Comparison of ENCODE assay signal across 8 cellular contexts in genomic region chr13:110560606-110561334, GRCh38. TPM values are rescaled to one million over a fixed set of nuclear protein-coding genes. Genes with fewer than 3 reads are reported as not detected.
DNase-seq lines count a peak whose midpoint lies in the region; ATAC-seq and TF ChIP-seq lines count a peak whose summit lies in the region.

No MANE protein-coding gene starts in this region.

- CTCF ChIA-PET in mammary epithelial cell (lab: Charles Lee; ENCODE audit: low non-redundant PET): no interaction called here

- H3K4me1 ChIP-seq in mammary epithelial cell (ENCODE audit: insufficient read depth, low read length) (peaks cover 13% of the 10 kb centered on the region), stomach smooth muscle (ENCODE audit: control insufficient read depth, insufficient read depth, low read length) (peaks cover 30% of the 10 kb centered on the region)

- 3% methylated on average over 24 of the region's 27 CpGs for WGBS in mammary epithelial cell (ENCODE audit: low coverage, missing lambda C conversion rate)

- H3K9me3 ChIP-seq in mammary epithelial cell (replicated peaks; ENCODE audit: insufficient read depth, low read length): no peaks in the 10 kb centered on the region
- peaks cover 0 to 5% of the 10 kb centered on the region in 2 donors for H3K9me3 ChIP-seq in stomach smooth muscle (ENCODE audit: control insufficient read depth in 2 of 2, low read length in 2 of 2)

- DNase-seq in EL (peak; percentile 51), NB4 (ENCODE audit: low read depth) (peak; percentile 61), mammary epithelial cell (peak; percentile 25), OCI-M2 (lab: John Stamatoyannopoulos, UW; ENCODE audit: unreplicated experiment) (no peak)
- DNase-seq in effector CD4-positive, alpha-beta T cell: no peak

- H3K79me2 ChIP-seq in mammary epithelial cell (ENCODE audit: insufficient read depth, low read length): peaks cover 43% of the 10 kb centered on the region

- no peak for TF ChIP-seq CTCF in NB4 (IDR thresholded peaks at IDR 0.05; ENCODE audit: low read depth, low read length)
- TF ChIP-seq CTCF in mammary epithelial cell (conservative IDR thresholded peaks at IDR 0.05 in 1 of 2, IDR thresholded peaks at IDR 0.05 in 1 of 2; ENCODE audit: extremely low read depth in 1 of 2, insufficient read depth in 1 of 2, low read depth in 1 of 2, low read length in 2 of 2): no peak

- no peak for TF ChIP-seq POLR2A in NB4 (IDR thresholded peaks at IDR 0.05; ENCODE audit: extremely low read depth, insufficient read length)

- H3K4me3 ChIP-seq in NB4 (ENCODE audit: low read depth, low read length): peak overlapping the region; percentile 79
- H3K4me3 ChIP-seq in mammary epithelial cell (replicated peaks in 1 of 3; ENCODE audit: insufficient read depth in 1 of 3, low read depth in 2 of 3, low read length in 3 of 3): peak overlapping the region; percentile 78 to 92 (median 90)
- H3K4me3 ChIP-seq in stomach smooth muscle (ENCODE audit: low read length in 2 of 2): peak overlapping the region; percentile 75 to 88

- ATAC-seq in GM21619 (IDR thresholded peaks at IDR 0.05; ENCODE audit: unreplicated experiment): peak; percentile 17

- dilution Hi-C loops in mammary epithelial cell (cut with HindIII; ENCODE audit: low sequenced_read_pairs): loop anchor here (5.0 kb wide), 1 partner anchor 73 kb away; no protein-coding TSS in a partner anchor

- H3K4me2 ChIP-seq in mammary epithelial cell (ENCODE audit: insufficient read depth, low read depth, low read length): peak overlapping the region; percentile 88

- H3K9ac ChIP-seq in mammary epithelial cell (ENCODE audit: insufficient read depth, low read length) (peak overlapping the region; percentile 71), stomach smooth muscle (ENCODE audit: low read length in 2 of 2) (peak overlapping the region; percentile 72 to 85)

- H3K27ac ChIP-seq in mammary epithelial cell (ENCODE audit: insufficient read depth, low read depth, low read length): peak overlapping the region; percentile 77
- peak overlapping the region; percentile 78 for H3K27ac ChIP-seq in layer of hippocampus (ENCODE audit: low read depth, low read length)
- H3K27ac ChIP-seq in stomach smooth muscle (ENCODE audit: low read length): peak overlapping the region; percentile 92

- BruUV-seq in mammary epithelial cell (replicated peaks; lab: Mats Ljungman, UMichigan): TSS peak; percentile 51

- intact Hi-C loops in mammary epithelial cell (cut with micrococcal nuclease): loop anchor here (2.0 to 5.0 kb wide), 2 partner anchors 56 to 103 kb away; no protein-coding TSS in a partner anchor

- H3K27me3 ChIP-seq in mammary epithelial cell (ENCODE audit: insufficient read depth, low read length): no peaks in the 10 kb centered on the region
- H3K27me3 ChIP-seq in layer of hippocampus (ENCODE audit: control insufficient read depth, insufficient read depth, low read length): no peaks in the 10 kb centered on the region
- H3K27me3 ChIP-seq in stomach smooth muscle (ENCODE audit: control insufficient read depth in 1 of 2, insufficient read depth in 2 of 2, low read length in 2 of 2): no peaks in the 10 kb centered on the region

- no peaks in the 10 kb centered on the region for H4K20me1 ChIP-seq in mammary epithelial cell (ENCODE audit: insufficient read depth, low read length)

- peak overlapping the region; percentile 96 for H2AFZ ChIP-seq in mammary epithelial cell (ENCODE audit: low read depth, low read length)

- H3K36me3 ChIP-seq in mammary epithelial cell (ENCODE audit: insufficient read depth, low read length) (no peaks in the 10 kb centered on the region), stomach smooth muscle (ENCODE audit: control insufficient read depth in 2 of 2, insufficient read depth in 2 of 2, low read length in 2 of 2) (peaks cover 5 to 6% of the 10 kb centered on the region in 2 donors)

- in situ Hi-C loops in mammary epithelial cell (cut with MboI; ENCODE audit: low sequenced_read_pairs in 2 of 2): no loop called here

RNA-seq across cellular contexts. Expression of gene RAB20, which starts 0.8 kb away (rescaled TPM):
- total RNA-seq in mammary epithelial cell: 1 to 10 TPM; 5.5 to 6.1 TPM
- polyA plus RNA-seq in mammary epithelial cell: 9.7 TPM
- 21.6 TPM for polyA minus RNA-seq in mammary epithelial cell

RNA-seq across cellular contexts. Expression of gene NAXD, which starts 54.6 kb away (rescaled TPM):
- total RNA-seq in mammary epithelial cell: 10 to 100 TPM; 18.3 to 27.0 TPM
- polyA plus RNA-seq in mammary epithelial cell: 19.5 TPM
- polyA minus RNA-seq in mammary epithelial cell: 7.5 TPM

Comparison
In these comparisons a context has a peak if more than half of its experiments do, and no peak if none do; other contexts are left out.
1. DNase-seq: peak in EL (single experiment), NB4 (single experiment) and mammary epithelial cell (single experiment); none in OCI-M2 (single experiment) and effector CD4-positive, alpha-beta T cell (single experiment).
2. Peak in every context shown above with its lines, with median percentiles within 50 percentile points of each other: H3K4me3 ChIP-seq and H3K27ac ChIP-seq.